In the genomic region with DNA sequence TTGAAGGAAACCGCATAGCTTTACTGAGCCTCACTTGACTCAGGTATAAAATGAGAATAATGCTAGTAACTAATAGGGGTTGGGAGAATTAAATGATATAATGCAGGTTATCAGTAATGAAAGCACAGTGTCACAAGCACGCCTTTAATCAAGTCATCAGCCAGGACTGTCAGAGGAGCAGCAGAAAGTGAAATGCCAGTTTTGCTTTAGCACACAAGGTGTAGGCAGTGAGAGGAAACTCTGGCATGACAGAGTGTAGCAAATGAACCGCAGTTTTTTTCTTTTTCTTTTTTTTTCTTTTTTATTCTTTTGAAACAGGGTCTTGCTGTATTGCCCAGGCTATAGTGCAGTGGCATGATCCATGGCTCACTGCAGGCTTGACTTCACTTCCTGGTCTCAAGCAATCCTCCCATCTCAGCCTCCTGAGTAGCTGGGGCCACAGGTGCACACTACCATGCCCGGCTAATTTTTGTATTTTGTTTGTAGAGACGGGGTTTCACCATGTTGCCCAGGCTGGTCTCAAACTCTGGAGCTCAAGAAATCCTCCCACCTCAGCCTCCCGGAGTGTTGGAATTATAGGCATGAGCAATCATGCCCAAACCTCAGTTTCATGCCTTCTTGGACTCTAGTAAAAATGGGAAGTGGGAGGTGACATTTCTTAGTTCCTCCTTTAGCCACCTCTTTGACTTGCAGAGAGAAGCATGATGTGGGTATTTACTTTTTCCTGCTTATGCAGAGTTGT, we compare ENCODE assay signal across 9 cellular contexts. TPM values are rescaled to one million over a fixed set of nuclear protein-coding genes. Genes with fewer than 3 reads are reported as not detected.
DNase-seq lines count a peak whose midpoint lies in the region; ATAC-seq and TF ChIP-seq lines count a peak whose summit lies in the region.
"Had no signal": no experiment of that assay in that cellular context is flagged by ENCODE, and none has a peak within 500 bp of the region (broad histone marks: within the 10 kb centered on the region; RNA-seq: fewer than 3 reads in every experiment).

No MANE protein-coding gene starts in this region.

- CTCF ChIA-PET in mammary epithelial cell (lab: Charles Lee; ENCODE audit: low non-redundant PET) = no interaction called here

- H3K4me1 ChIP-seq in mammary epithelial cell (ENCODE audit: insufficient read depth, low read length) = peaks cover 3% of the 10 kb centered on the region
- no peaks in the 10 kb centered on the region for H3K4me1 ChIP-seq in hepatocyte (ENCODE audit: insufficient read depth)

- DNase-seq in CD1c-positive myeloid dendritic cell (ENCODE audit: extremely low spot score) = peak; percentile 92
- peak; percentile 80 for DNase-seq in SKM-1 treated with dmso at 0.1 percent for 144 hours (lab: John Stamatoyannopoulos, UW; ENCODE audit: unreplicated experiment)
- no peak for DNase-seq in NCI-H82 treated with DMSO at 0.1 percent for 48 hours (lab: John Stamatoyannopoulos, UW; ENCODE audit: unreplicated experiment)
- DNase-seq in A172 (ENCODE audit: low spot score) = no peak
- no peak for DNase-seq in mammary epithelial cell
- no peak for DNase-seq in hepatocyte (ENCODE audit: low spot score)
- DNase-seq: left cardiac atrium had no signal

- in situ Hi-C loops in mammary epithelial cell (cut with MboI; ENCODE audit: low sequenced_read_pairs in 2 of 2) = no loop called here

- H2AFZ ChIP-seq in mammary epithelial cell (ENCODE audit: low read depth, low read length) (no peak overlapping the region), hepatocyte (no peak overlapping the region)

- peak; percentile 74 for ATAC-seq in GM19397 (IDR thresholded peaks at IDR 0.05; ENCODE audit: unreplicated experiment)
- ATAC-seq in HG03095 (IDR thresholded peaks at IDR 0.05; ENCODE audit: unreplicated experiment) = peak; percentile 88

- H3K4me2 ChIP-seq in mammary epithelial cell (ENCODE audit: insufficient read depth, low read depth, low read length) (no peak overlapping the region), hepatocyte (no peak overlapping the region)

- WGBS in mammary epithelial cell (ENCODE audit: low coverage, missing lambda C conversion rate) = 96% methylated on average over 6 of the region's 6 CpGs
- WGBS in hepatocyte (ENCODE audit: low lambda C conversion rate, missing lambda C conversion rate) = 97% methylated on average over 6 of the region's 6 CpGs

- H4K20me1 ChIP-seq in mammary epithelial cell (ENCODE audit: insufficient read depth, low read length) (no peaks in the 10 kb centered on the region), hepatocyte (ENCODE audit: insufficient read depth, poor library complexity, severe bottlenecking) (no peaks in the 10 kb centered on the region)

- no TSS peak for BruUV-seq in mammary epithelial cell (replicated peaks; lab: Mats Ljungman, UMichigan)

- H3K27ac ChIP-seq in mammary epithelial cell (ENCODE audit: insufficient read depth, low read depth, low read length) (no peak overlapping the region), hepatocyte (no peak overlapping the region)

- H3K9me3 ChIP-seq in mammary epithelial cell (replicated peaks; ENCODE audit: insufficient read depth, low read length) = no peaks in the 10 kb centered on the region
- no peaks in the 10 kb centered on the region for H3K9me3 ChIP-seq in hepatocyte (ENCODE audit: low read depth)

- peaks cover 26% of the 10 kb centered on the region for H3K36me3 ChIP-seq in mammary epithelial cell (ENCODE audit: insufficient read depth, low read length)
- peaks cover 4% of the 10 kb centered on the region for H3K36me3 ChIP-seq in hepatocyte (replicated peaks; ENCODE audit: insufficient read depth, low read depth)

- no peak for TF ChIP-seq CTCF in mammary epithelial cell (conservative IDR thresholded peaks at IDR 0.05 in 1 of 2, IDR thresholded peaks at IDR 0.05 in 1 of 2; ENCODE audit: extremely low read depth in 1 of 2, insufficient read depth in 1 of 2, low read depth in 1 of 2, low read length in 2 of 2)
- no peak for TF ChIP-seq CTCF in hepatocyte (IDR thresholded peaks at IDR 0.05; ENCODE audit: poor library complexity)

- dilution Hi-C loops in mammary epithelial cell (cut with HindIII; ENCODE audit: low sequenced_read_pairs) = no loop called here

- no peaks in the 10 kb centered on the region for H3K27me3 ChIP-seq in mammary epithelial cell (ENCODE audit: insufficient read depth, low read length)
- no peaks in the 10 kb centered on the region for H3K27me3 ChIP-seq in hepatocyte

- H3K79me2 ChIP-seq in mammary epithelial cell (ENCODE audit: insufficient read depth, low read length) (peaks cover 87% of the 10 kb centered on the region), hepatocyte (peaks cover 67% of the 10 kb centered on the region)

- intact Hi-C loops in mammary epithelial cell (cut with micrococcal nuclease) = no loop called here

- H3K9ac ChIP-seq in mammary epithelial cell (ENCODE audit: insufficient read depth, low read length) = no peak overlapping the region

- no peaks in the 10 kb centered on the region for H3K9me2 ChIP-seq in hepatocyte (replicated peaks; ENCODE audit: insufficient read depth)

- H3K4me3 ChIP-seq in mammary epithelial cell (replicated peaks in 1 of 3; ENCODE audit: insufficient read depth in 1 of 3, low read depth in 2 of 3, low read length in 3 of 3) = no peak overlapping the region
- no peak overlapping the region for H3K4me3 ChIP-seq in hepatocyte

RNA-seq across cellular contexts. Expression of a gene that starts 9.7 kb away (rescaled TPM):
- not detected in 2 replicates for total RNA-seq in A172 (2014; rRNA removed; shearing (Covaris generic))
- not detected for total RNA-seq in mammary epithelial cell
- polyA plus RNA-seq in mammary epithelial cell = not detected
- not detected for polyA minus RNA-seq in mammary epithelial cell
- not detected in 2 replicates for total RNA-seq in hepatocyte
- 1.1 TPM in 1 of 2 replicates, not detected in the other for polyA plus RNA-seq in hepatocyte
- total RNA-seq: left cardiac atrium had no signal

RNA-seq across cellular contexts. Expression of a gene that starts 58.2 kb away (rescaled TPM):
- 7.4 and 7.7 TPM in 2 replicates for total RNA-seq in A172 (2014; rRNA removed; shearing (Covaris generic))
- 10 to 100 TPM; 21.2 to 30.5 TPM for total RNA-seq in mammary epithelial cell
- polyA plus RNA-seq in mammary epithelial cell = 10.1 TPM
- 38.2 TPM for polyA minus RNA-seq in mammary epithelial cell
- total RNA-seq in hepatocyte = 14.1 and 14.4 TPM in 2 replicates
- 3.0 and 7.5 TPM in 2 replicates for polyA plus RNA-seq in hepatocyte

RNA-seq across cellular contexts. Expression of a gene that starts 58.3 kb away (rescaled TPM):
- total RNA-seq in A172 (2014; rRNA removed; shearing (Covaris generic)) = 104 and 130 TPM in 2 replicates
- 10 to 100 TPM; 34.5 to 87.5 TPM for total RNA-seq in mammary epithelial cell
- polyA plus RNA-seq in mammary epithelial cell = 59.8 TPM
- polyA minus RNA-seq in mammary epithelial cell = 76.3 TPM
- total RNA-seq in hepatocyte = 61.7 and 69.4 TPM in 2 replicates
- polyA plus RNA-seq in hepatocyte = 67.3 and 78.5 TPM in 2 replicates

Comparison
In these comparisons a context has a peak if more than half of its experiments do, and no peak if none do; other contexts are left out.
1. DNase-seq: peak in CD1c-positive myeloid dendritic cell (single experiment) and SKM-1 treated with dmso at 0.1 percent for 144 hours (single experiment); none in NCI-H82 treated with DMSO at 0.1 percent for 48 hours (single experiment), A172 (single experiment), mammary epithelial cell (single experiment) and hepatocyte (single experiment).